14 cellular contexts compared by ENCODE assay signal in the genomic region with DNA sequence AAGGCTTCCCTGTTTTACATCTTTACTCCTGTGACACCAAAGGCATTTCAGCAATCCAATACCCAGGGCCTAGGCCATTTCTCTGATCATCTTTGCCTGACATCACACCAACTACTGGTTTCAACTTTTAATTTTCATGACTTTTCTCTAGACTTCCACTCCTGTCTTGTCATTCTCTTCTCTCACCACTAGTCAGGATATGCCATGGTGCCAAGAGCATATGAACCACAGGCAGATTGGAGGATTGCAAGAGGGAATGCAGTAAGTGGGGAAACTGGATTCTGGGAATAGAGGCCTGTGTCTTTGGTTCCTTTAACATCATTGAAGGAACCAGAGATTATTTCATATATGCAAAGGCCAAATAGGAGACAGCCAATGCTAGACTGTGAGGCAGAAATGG.
DNase-seq lines count a peak whose midpoint lies in the region; ATAC-seq, FAIRE-seq and TF ChIP-seq lines count a peak whose summit lies in the region.
"Had no signal": no experiment of that assay in that cellular context is flagged by ENCODE, and none has a peak within 500 bp of the region (broad histone marks: within the 10 kb centered on the region; RNA-seq: fewer than 3 reads in every experiment).

No MANE protein-coding gene starts in this region.

- H3K27ac ChIP-seq in HepG2 (ENCODE audit: extremely low read length, insufficient read depth, low read length): no peak overlapping the region
- H3K27ac ChIP-seq in right lobe of liver: no peak overlapping the region
- no peak overlapping the region for H3K27ac ChIP-seq in PC-9
- no peak overlapping the region for H3K27ac ChIP-seq in kidney (ENCODE audit: low read depth in 2 of 2, low read length in 2 of 2)
- H3K27ac ChIP-seq: BLaER1 had no signal

- H3K27ac Mint-ChIP-seq in stimulated activated memory B cell treated with anti-CD40 and anti-IgM and Interleukin-4, amounts not matched to agents 10 μg/mL and 1 μg/mL and 100 μg/mL, for 72 hours: no peak overlapping the region
- H3K27ac Mint-ChIP-seq: dendritic cell treated with granulocyte-macrophage colony-stimulating factor and Interleukin-4, amounts not matched to agents 40 ng/mL and 50 ng/mL, for 4 days; natural killer cell treated with Interleukin-12 subunit alpha and Interleukin-12 subunit beta and Interleukin-15 and Interleukin-18, amount 100 ng/mL, for 72 hours had no signal

- H3K36me3 ChIP-seq in HepG2 (replicated peaks in 1 of 2; ENCODE audit: control insufficient read depth in 1 of 2, insufficient read depth in 2 of 2, low read length in 2 of 2): no peaks in the 10 kb centered on the region
- no peaks in the 10 kb centered on the region for H3K36me3 ChIP-seq in right lobe of liver
- H3K36me3 ChIP-seq in PC-9 (ENCODE audit: low read depth): no peaks in the 10 kb centered on the region
- H3K36me3 ChIP-seq in kidney (ENCODE audit: control insufficient read depth in 1 of 2, insufficient read depth in 2 of 2, low read length in 2 of 2): no peaks in the 10 kb centered on the region
- H3K36me3 ChIP-seq: BLaER1 had no signal

- FAIRE-seq in HepG2 (lab: Jason Lieb, UNC) (peak; percentile 48), urothelium cell line (lab: Jason Lieb, UNC) (no peak), kidney (lab: Jason Lieb, UNC) (no peak)
- FAIRE-seq: TTC549 had no signal

- TF ChIP-seq POLR2A in HepG2 (IDR thresholded peaks at IDR 0.05; ENCODE audit: insufficient read depth in 1 of 2, low read depth in 2 of 2, low read length in 2 of 2): no peak
- no peak for TF ChIP-seq POLR2A in right lobe of liver (IDR thresholded peaks at IDR 0.05)

- DNase-seq in HepG2 (ENCODE audit: low spot score): peak; percentile 34
- no peak for DNase-seq in right lobe of liver
- DNase-seq in PC-9: no peak
- no peak for DNase-seq in epithelial cell of proximal tubule (ENCODE audit: low read depth)
- peak; percentile 14 for DNase-seq in urothelium cell line (ENCODE audit: low spot score)
- DNase-seq in kidney: no peak
- no peak for DNase-seq in COLO829 (ENCODE audit: low spot score)
- DNase-seq: NCI-H1105 treated with DMSO at 0.1 percent for 48 hours; stimulated activated naive CD4-positive, alpha-beta T cell treated with Interleukin-2 at 50 U/mL for 16 hours had no signal

- H3K36me3 Mint-ChIP-seq in stimulated activated memory B cell treated with anti-CD40 and anti-IgM and Interleukin-4, amounts not matched to agents 10 μg/mL and 1 μg/mL and 100 μg/mL, for 72 hours: no peaks in the 10 kb centered on the region
- H3K36me3 Mint-ChIP-seq: natural killer cell treated with Interleukin-12 subunit alpha and Interleukin-12 subunit beta and Interleukin-15 and Interleukin-18, amount 100 ng/mL, for 72 hours had no signal

- TF ChIP-seq EP300 in HepG2 (IDR thresholded peaks at IDR 0.05; ENCODE audit: low read depth in 2 of 2, low read length in 2 of 2): no peak
- no peak for TF ChIP-seq EP300 in HepG2 (CRISPR knock-in tag; IDR thresholded peaks at IDR 0.05; ENCODE audit: borderline replicate concordance)

- no peaks in the 10 kb centered on the region for H3F3A ChIP-seq in PC-9 (ENCODE audit: insufficient read depth, low read depth)

- no peak overlapping the region for H3K4me2 ChIP-seq in HepG2 (ENCODE audit: low read depth, low read length)
- no peak overlapping the region for H3K4me2 ChIP-seq in PC-9
- H3K4me2 ChIP-seq: BLaER1 had no signal

- H3K9me3 Mint-ChIP-seq in stimulated activated memory B cell treated with anti-CD40 and anti-IgM and Interleukin-4, amounts not matched to agents 10 μg/mL and 1 μg/mL and 100 μg/mL, for 72 hours: peaks cover under 1% of the 10 kb centered on the region
- H3K9me3 Mint-ChIP-seq: dendritic cell treated with granulocyte-macrophage colony-stimulating factor and Interleukin-4, amounts not matched to agents 40 ng/mL and 50 ng/mL, for 4 days had no signal

- no peaks in the 10 kb centered on the region for H3K79me2 ChIP-seq in HepG2 (ENCODE audit: insufficient read depth, low read length)
- no peaks in the 10 kb centered on the region for H3K79me2 ChIP-seq in PC-9 (ENCODE audit: low read depth)

- CTCF ChIA-PET in HepG2 (lab: Yijun Ruan, JAX; ENCODE audit: low intra/inter-chr PET ratio, low total read pairs): no interaction called here
- CTCF ChIA-PET in PC-9 (lab: Charles Lee): no interaction called here

- TF ChIP-seq RAD21 in HepG2 (CRISPR knock-in tag; IDR thresholded peaks at IDR 0.05): no peak

- H3K9me3 ChIP-seq in HepG2 (ENCODE audit: low read length) (peaks cover 3% of the 10 kb centered on the region; the same call in 1 of the 2 replicates), right lobe of liver (no peaks in the 10 kb centered on the region), PC-9 (ENCODE audit: insufficient read depth, low read depth) (no peaks in the 10 kb centered on the region; the same call in 1 of the 2 replicates), kidney (ENCODE audit: control insufficient read depth in 1 of 2, low read length in 2 of 2) (no peaks in the 10 kb centered on the region)

- H4K20me1 ChIP-seq in HepG2 (ENCODE audit: insufficient read depth, low read length): no peaks in the 10 kb centered on the region
- H4K20me1 ChIP-seq in PC-9 (ENCODE audit: insufficient read depth): no peaks in the 10 kb centered on the region
- H4K20me1 ChIP-seq: BLaER1 had no signal

- no peak overlapping the region for H3K4me3 Mint-ChIP-seq in stimulated activated memory B cell treated with anti-CD40 and anti-IgM and Interleukin-4, amounts not matched to agents 10 μg/mL and 1 μg/mL and 100 μg/mL, for 72 hours
- H3K4me3 Mint-ChIP-seq: dendritic cell treated with granulocyte-macrophage colony-stimulating factor and Interleukin-4, amounts not matched to agents 40 ng/mL and 50 ng/mL, for 4 days; natural killer cell treated with Interleukin-12 subunit alpha and Interleukin-12 subunit beta and Interleukin-15 and Interleukin-18, amount 100 ng/mL, for 72 hours had no signal

- TF ChIP-seq CTCF in HepG2 (CRISPR knock-in tag; IDR thresholded peaks at IDR 0.05) (no peak), right lobe of liver (IDR thresholded peaks at IDR 0.05) (peak in 1 of 4 donors; percentile 6), PC-9 (conservative IDR thresholded peaks at IDR 0.05) (peak; percentile 29), epithelial cell of proximal tubule (conservative IDR thresholded peaks at IDR 0.05; ENCODE audit: low read depth, low read length) (peak; percentile 42), kidney (IDR thresholded peaks at IDR 0.05; ENCODE audit: borderline replicate concordance, extremely low read depth, insufficient read depth) (no peak)

- no peak overlapping the region for H3K4me3 ChIP-seq in HepG2 (replicated peaks in 1 of 3; ENCODE audit: insufficient read depth in 1 of 3, low read depth in 2 of 3, low read length in 3 of 3)
- no peak overlapping the region for H3K4me3 ChIP-seq in right lobe of liver
- no peak overlapping the region for H3K4me3 ChIP-seq in PC-9
- H3K4me3 ChIP-seq in epithelial cell of proximal tubule (ENCODE audit: low read depth, low read length): no peak overlapping the region
- H3K4me3 ChIP-seq in kidney (ENCODE audit: low read length in 2 of 2): no peak overlapping the region
- H3K4me3 ChIP-seq: BLaER1 had no signal

- H3K27me3 Mint-ChIP-seq in stimulated activated memory B cell treated with anti-CD40 and anti-IgM and Interleukin-4, amounts not matched to agents 10 μg/mL and 1 μg/mL and 100 μg/mL, for 72 hours: no peaks in the 10 kb centered on the region
- H3K27me3 Mint-ChIP-seq: dendritic cell treated with granulocyte-macrophage colony-stimulating factor and Interleukin-4, amounts not matched to agents 40 ng/mL and 50 ng/mL, for 4 days had no signal

- no TSS peak for BruUV-seq in HepG2 (replicated peaks; lab: Mats Ljungman, UMichigan)
- BruUV-seq in PC-9 (replicated peaks; lab: Mats Ljungman, UMichigan): no TSS peak

- H3K9me2 ChIP-seq in PC-9 (ENCODE audit: insufficient read depth): no peaks in the 10 kb centered on the region; the same call in 1 of the 2 replicates

- ATAC-seq in HepG2 (peak; percentile 81), right lobe of liver (no peak)
- ATAC-seq in stimulated activated memory B cell treated with anti-CD40 and anti-IgM and Interleukin-4, amounts not matched to agents 10 μg/mL and 1 μg/mL and 100 μg/mL, for 72 hours: no peak
- ATAC-seq: natural killer cell treated with Interleukin-12 subunit alpha and Interleukin-12 subunit beta and Interleukin-15 and Interleukin-18, amount 100 ng/mL, for 72 hours had no signal

- in situ Hi-C loops in HepG2 (cut with HindIII; ENCODE audit: extremely low pct_ligation_motif_present, low pct_unique_long_range_greater_than_20kb): no loop called here

- intact Hi-C loops in HepG2 (cut with micrococcal nuclease; ENCODE audit: unreplicated experiment): no loop called here
- intact Hi-C loops in right lobe of liver (cut with DNase I): no loop called here
- intact Hi-C loops in PC-9 (cut with micrococcal nuclease; ENCODE audit: unreplicated experiment): no loop called here
- intact Hi-C loops in kidney (cut with DNase I): no loop called here

- H3K9ac ChIP-seq in HepG2 (ENCODE audit: insufficient read depth, low read depth, low read length) (no peak overlapping the region), kidney (ENCODE audit: low read length in 2 of 2) (no peak overlapping the region)
- H3K9ac ChIP-seq: BLaER1 had no signal

- no peak overlapping the region for H2AFZ ChIP-seq in HepG2 (ENCODE audit: low read length)
- H2AFZ ChIP-seq in PC-9: no peak overlapping the region

- H3K27me3 ChIP-seq in HepG2 (ENCODE audit: control insufficient read depth in 1 of 2, insufficient read depth in 2 of 2, low read length in 2 of 2) (no peaks in the 10 kb centered on the region), right lobe of liver (no peaks in the 10 kb centered on the region), PC-9 (ENCODE audit: insufficient read depth, low read depth) (no peaks in the 10 kb centered on the region)
- H3K27me3 ChIP-seq: BLaER1 had no signal

- POLR2A ChIA-PET in HepG2 (lab: Yijun Ruan, JAX): no interaction called here
- POLR2A ChIA-PET in PC-9 (lab: Charles Lee; ENCODE audit: unreplicated experiment): no interaction called here

- H3K4me1 ChIP-seq in HepG2 (ENCODE audit: insufficient read depth, low read length) (no peaks in the 10 kb centered on the region), right lobe of liver (no peaks in the 10 kb centered on the region), PC-9 (replicated peaks; ENCODE audit: insufficient read depth) (no peaks in the 10 kb centered on the region), kidney (ENCODE audit: control insufficient read depth in 1 of 2, insufficient read depth in 1 of 2, low read depth in 1 of 2, low read length in 2 of 2) (no peaks in the 10 kb centered on the region)

- no peaks in the 10 kb centered on the region for H3K4me1 Mint-ChIP-seq in stimulated activated memory B cell treated with anti-CD40 and anti-IgM and Interleukin-4, amounts not matched to agents 10 μg/mL and 1 μg/mL and 100 μg/mL, for 72 hours

TF ChIP-seq in HepG2, 621 proteins besides CTCF, POLR2A, EP300 and RAD21 (continues in another document):
- TF ChIP-seq ZNF792 (CRISPR knock-in tag; IDR thresholded peaks at IDR 0.05): no peak
- no peak for TF ChIP-seq NR2F6 (IDR thresholded peaks at IDR 0.05)
- TF ChIP-seq NR2F6 (CRISPR knock-in tag; IDR thresholded peaks at IDR 0.05): no peak
- no peak for TF ChIP-seq KDM4B (CRISPR knock-in tag; IDR thresholded peaks at IDR 0.05)
- no peak for TF ChIP-seq ZBTB1 (CRISPR knock-in tag; IDR thresholded peaks at IDR 0.05; ENCODE audit: borderline replicate concordance)
- TF ChIP-seq MYNN (CRISPR knock-in tag; IDR thresholded peaks at IDR 0.05; ENCODE audit: low read depth): no peak
- no peak for TF ChIP-seq SIX4 (CRISPR knock-in tag; IDR thresholded peaks at IDR 0.05)

Comparison
In these comparisons a context has a peak if more than half of its experiments do, and no peak if none do; other contexts are left out.
1. DNase-seq: peak in HepG2 (single experiment) and urothelium cell line (single experiment); none in right lobe of liver (0 of 3), PC-9 (0 of 2), epithelial cell of proximal tubule (single experiment), kidney (single experiment) and COLO829 (single experiment).
2. CTCF ChIP-seq: peak in PC-9 (single experiment) and epithelial cell of proximal tubule (single experiment); none in HepG2 (single experiment) and kidney (single experiment).